In the genomic region with DNA sequence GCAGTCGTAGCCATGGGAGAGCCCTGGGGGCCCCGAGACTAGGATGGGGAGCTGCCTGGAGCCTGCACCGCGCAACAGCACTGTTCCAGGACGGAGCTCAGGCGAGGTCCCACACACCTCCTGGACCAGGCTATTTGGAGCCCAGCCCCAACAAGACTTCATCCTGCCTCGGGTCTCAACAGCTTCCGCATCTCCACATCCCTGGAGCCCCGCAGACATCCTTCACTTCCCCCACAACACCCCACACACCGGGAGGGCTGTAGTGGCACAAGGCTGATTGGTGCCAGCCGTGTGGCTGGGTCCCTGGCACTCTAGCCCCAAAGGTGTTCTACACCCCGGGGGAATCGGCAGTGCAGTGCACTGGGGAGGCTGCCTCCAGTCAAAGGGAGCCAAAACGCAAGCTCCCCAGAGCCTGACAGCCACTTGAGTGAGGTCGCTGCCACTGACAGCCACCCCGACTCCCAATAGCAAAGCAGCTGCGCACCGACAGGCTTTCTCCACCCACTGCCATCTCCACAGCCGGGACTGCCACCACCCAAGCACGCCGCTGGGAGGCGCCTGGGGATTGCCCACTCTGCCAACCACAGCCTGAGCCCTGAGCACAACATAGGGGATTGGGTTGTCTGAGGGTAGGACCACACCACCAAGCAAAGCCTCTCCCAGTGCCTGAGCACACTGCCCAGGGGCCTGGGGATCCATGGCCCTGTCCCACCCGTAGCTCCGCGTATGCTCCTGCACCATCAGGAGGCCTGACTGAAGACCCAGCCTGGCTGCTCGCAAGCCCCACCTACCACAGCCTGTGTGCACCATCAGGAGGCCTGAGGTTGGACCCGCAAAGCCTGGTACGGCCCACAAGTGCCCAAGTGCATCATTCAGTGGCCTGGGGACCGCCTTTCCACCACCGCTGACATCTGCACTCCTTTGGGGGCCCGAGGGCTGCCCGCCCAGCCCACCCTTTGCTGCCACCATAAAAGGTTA, we compare ENCODE assay signal across 8 cellular contexts. TPM values are rescaled to one million over a fixed set of nuclear protein-coding genes. Genes with fewer than 3 reads are reported as not detected.
DNase-seq lines count a peak whose midpoint lies in the region; ATAC-seq lines count a peak whose summit lies in the region.

No MANE protein-coding gene starts in this region.

- DNase-seq in CD4-positive, alpha-beta memory T cell, result peak; percentile 86 to 90 (median 89)
- peak; percentile 74 for DNase-seq in HK-2 (ENCODE audit: unreplicated experiment)
- DNase-seq in SIG-M5 treated with dmso at 0.1 percent for 504 hours (lab: John Stamatoyannopoulos, UW; ENCODE audit: unreplicated experiment), result peak; percentile 84
- DNase-seq in activated naive CD4-positive, alpha-beta T cell (lab: John Stamatoyannopoulos, UW), result peak; percentile 88 to 94 (median 92)
- peak; percentile 90 for DNase-seq in Right ventricle myocardium superior
- peak; percentile 94 for DNase-seq in posterior vena cava (ENCODE audit: low spot score)
- DNase-seq in ureter (ENCODE audit: low spot score), result peak; percentile 85

- ATAC-seq in GM19463 (IDR thresholded peaks at IDR 0.05; ENCODE audit: unreplicated experiment) (peak; percentile 94), Right ventricle myocardium superior (ENCODE audit: poor library complexity) (peak; percentile 95)

- H3K27ac Mint-ChIP-seq in CD4-positive, alpha-beta memory T cell, result peak overlapping the region in 6 of 7 donors; percentile 32 to 84 (median 68)

- no peaks in the 10 kb centered on the region for H3K36me3 Mint-ChIP-seq in CD4-positive, alpha-beta memory T cell

- H3K27ac ChIP-seq in CD4-positive, alpha-beta memory T cell (ENCODE audit: low read depth, low read length), result peak overlapping the region; percentile 33

- peaks cover 7% of the 10 kb centered on the region for H3K4me1 ChIP-seq in CD4-positive, alpha-beta memory T cell (ENCODE audit: insufficient read depth, low read length)

- CTCF ChIA-PET in CD4-positive, alpha-beta memory T cell (lab: Charles Lee; ENCODE audit: partially characterized antibody), result interaction anchor here (0.6 to 8.0 kb wide), 43 partner anchors 9 to 381 kb away, joined by 3 to 116 read pairs (median 4); partner anchors contain the start of genes CLEC2A and CLEC2B

- no peaks in the 10 kb centered on the region for H3K9me3 Mint-ChIP-seq in CD4-positive, alpha-beta memory T cell

- H3K4me3 ChIP-seq in CD4-positive, alpha-beta memory T cell (ENCODE audit: low read length in 2 of 2), result peak overlapping the region; percentile 54 to 57

- no peaks in the 10 kb centered on the region for H3K9me3 ChIP-seq in CD4-positive, alpha-beta memory T cell (ENCODE audit: control insufficient read depth in 1 of 2, low read length in 2 of 2)

- H3K36me3 ChIP-seq in CD4-positive, alpha-beta memory T cell (ENCODE audit: insufficient read depth, low read length), result no peaks in the 10 kb centered on the region

- peaks cover 4 to 10% (median 8%) of the 10 kb centered on the region in 4 donors for H3K4me1 Mint-ChIP-seq in CD4-positive, alpha-beta memory T cell

- H3K4me3 Mint-ChIP-seq in CD4-positive, alpha-beta memory T cell, result peak overlapping the region; percentile 81 to 94 (median 86)

- peaks cover 12% of the 10 kb centered on the region in 2 donors for H3K27me3 Mint-ChIP-seq in CD4-positive, alpha-beta memory T cell

- H3K27me3 ChIP-seq in CD4-positive, alpha-beta memory T cell (ENCODE audit: insufficient read depth, low read length), result no peaks in the 10 kb centered on the region

- POLR2A ChIA-PET in CD4-positive, alpha-beta memory T cell (lab: Charles Lee; ENCODE audit: partially characterized antibody), result interaction anchor here (0.5 to 1.9 kb wide), 13 partner anchors 16 to 145 kb away, joined by 3 to 17 read pairs (median 5); partner anchors contain the start of genes CD69 and CLEC2B

- intact Hi-C loops in CD4-positive, alpha-beta memory T cell (cut with micrococcal nuclease), result loop anchor here (1.0 to 2.0 kb wide), 7 partner anchors 55 to 376 kb away; partner anchors contain the start of genes CLEC12B and CLEC2B
- intact Hi-C loops in Right ventricle myocardium superior (cut with DNase I), result loop anchor here (5.0 kb wide), 1 partner anchor 108 kb away; no protein-coding TSS in a partner anchor
- intact Hi-C loops in posterior vena cava (cut with DNase I), result no loop called here

RNA-seq across cellular contexts. Expression of gene KLRF1, which starts 13.2 kb away (rescaled TPM):
- under 1 TPM; 0.28 to 0.49 TPM for total RNA-seq in CD4-positive, alpha-beta memory T cell
- 1 to 10 TPM in 1 of 2 donors, under 1 TPM in 1; 0.30 to 1.1 TPM for polyA plus RNA-seq in CD4-positive, alpha-beta memory T cell
- 0.30 TPM for total RNA-seq in Right ventricle myocardium superior
- under 1 TPM; 0.33 to 0.88 TPM for total RNA-seq in posterior vena cava
- total RNA-seq in ureter, result 0.42 TPM

RNA-seq across cellular contexts. Expression of gene CD69, which starts 53.4 kb away (rescaled TPM):
- total RNA-seq in CD4-positive, alpha-beta memory T cell, result 10 to 100 TPM; 31.0 to 35.9 TPM
- 1,000 to 10,000 TPM in 1 of 2 donors, 100 to 1,000 TPM in 1; 145 to 1,121 TPM for polyA plus RNA-seq in CD4-positive, alpha-beta memory T cell
- total RNA-seq in Right ventricle myocardium superior (0.40 TPM), posterior vena cava (1 to 10 TPM; 5.0 to 5.1 TPM), ureter (10.7 TPM)

RNA-seq across cellular contexts. Expression of gene CLEC2B, which starts 55.0 kb away (rescaled TPM):
- total RNA-seq in CD4-positive, alpha-beta memory T cell, result 10 to 100 TPM; 72.5 to 74.6 TPM
- 10 to 100 TPM; 42.2 to 79.8 TPM for polyA plus RNA-seq in CD4-positive, alpha-beta memory T cell
- total RNA-seq in Right ventricle myocardium superior (3.7 TPM), posterior vena cava (10 to 100 TPM; 11.3 to 14.2 TPM), ureter (8.7 TPM)

Comparison
In these comparisons a context has a peak if more than half of its experiments do, and no peak if none do; other contexts are left out.
1. Peak in every context shown above with its lines: DNase-seq, ATAC-seq, H3K4me3 ChIP-seq and H3K27ac ChIP-seq.
2. intact Hi-C loops: an anchor here in CD4-positive, alpha-beta memory T cell (1.0 to 2.0 kb wide) and Right ventricle myocardium superior (5.0 kb wide); none called in posterior vena cava.